8 cellular contexts compared by ENCODE assay signal in genomic region chr5:150624334-150625163, GRCh38. TPM values are rescaled to one million over a fixed set of nuclear protein-coding genes. Genes with fewer than 3 reads are reported as not detected.
DNase-seq lines count a peak whose midpoint lies in the region; ATAC-seq and TF ChIP-seq lines count a peak whose summit lies in the region.

No MANE protein-coding gene starts in this region.

- H3K4me2 ChIP-seq in mesendoderm (ENCODE audit: low read length): peak overlapping the region; percentile 70

- peak overlapping the region; percentile 73 for H3K56ac ChIP-seq in mesendoderm (ENCODE audit: low read length)

- no peaks in the 10 kb centered on the region for H3K9me3 ChIP-seq in duodenal mucosa (ENCODE audit: control insufficient read depth in 1 of 2, low read length in 2 of 2)
- no peaks in the 10 kb centered on the region for H3K9me3 ChIP-seq in thoracic aorta

- no peak overlapping the region for H4K8ac ChIP-seq in mesendoderm (ENCODE audit: low read depth, low read length)

- no peaks in the 10 kb centered on the region for H3K27me3 ChIP-seq in duodenal mucosa (ENCODE audit: control insufficient read depth in 1 of 2, insufficient read depth in 2 of 2, low read length in 2 of 2)
- H3K27me3 ChIP-seq in mesendoderm (ENCODE audit: insufficient read depth, low read length, poor library complexity): no peaks in the 10 kb centered on the region
- no peaks in the 10 kb centered on the region for H3K27me3 ChIP-seq in thoracic aorta (replicated peaks; ENCODE audit: insufficient read depth)

- H3K4me3 ChIP-seq in duodenal mucosa (ENCODE audit: low read depth in 1 of 2, low read length in 2 of 2): peak overlapping the region; percentile 71 to 82
- H3K4me3 ChIP-seq in mesendoderm (ENCODE audit: low read length): peak overlapping the region; percentile 8
- H3K4me3 ChIP-seq in thoracic aorta: peak overlapping the region; percentile 94

- no peak overlapping the region for H2BK5ac ChIP-seq in mesendoderm (ENCODE audit: low read length)

- H3K9ac ChIP-seq in duodenal mucosa (ENCODE audit: low read depth in 1 of 2, low read length in 2 of 2) (peak overlapping the region; percentile 76 to 77), mesendoderm (ENCODE audit: low read length) (peak overlapping the region; percentile 64)

- H3K4me1 ChIP-seq in duodenal mucosa (ENCODE audit: control insufficient read depth in 1 of 2, insufficient read depth in 2 of 2, low read length in 2 of 2) (peaks cover 37 to 40% of the 10 kb centered on the region in 2 donors), mesendoderm (ENCODE audit: control insufficient read depth, low read depth, low read length) (peaks cover 5% of the 10 kb centered on the region), thoracic aorta (ENCODE audit: control insufficient read depth in 1 of 2, low read depth in 2 of 2) (peaks cover 23 to 65% of the 10 kb centered on the region in 2 donors)

- H3K23ac ChIP-seq in mesendoderm (ENCODE audit: low read length): peak overlapping the region; percentile 59

- no peak overlapping the region for H2BK120ac ChIP-seq in mesendoderm (ENCODE audit: low read depth, low read length)

- H3K36me3 ChIP-seq in duodenal mucosa (ENCODE audit: control insufficient read depth in 1 of 2, insufficient read depth in 2 of 2, low read length in 2 of 2) (peaks cover 0 to 18% of the 10 kb centered on the region in 2 donors), mesendoderm (ENCODE audit: control insufficient read depth, insufficient read depth, low read length) (no peaks in the 10 kb centered on the region), thoracic aorta (no peaks in the 10 kb centered on the region)

- H3K79me1 ChIP-seq in mesendoderm (ENCODE audit: low read length): no peaks in the 10 kb centered on the region

- H3K4ac ChIP-seq in mesendoderm (ENCODE audit: low read depth, low read length): peak overlapping the region; percentile 45

- TF ChIP-seq CTCF in GM10266 (IDR thresholded peaks at IDR 0.05; ENCODE audit: control insufficient read depth, insufficient read depth, low read depth, missing control alignments) (no peak), VCaP (conservative IDR thresholded peaks at IDR 0.05) (no peak), thoracic aorta (IDR thresholded peaks at IDR 0.05) (peak; percentile 12)

- no CpG with 5 or more reads among the region's 74 CpGs for WGBS in mesendoderm (ENCODE audit: extremely low coverage, insufficient coverage, low lambda C conversion rate)

- H3K27ac ChIP-seq in VCaP: peak overlapping the region; percentile 20; the same call in 1 of the 2 replicates
- H3K27ac ChIP-seq in duodenal mucosa (ENCODE audit: low read depth, low read length): peak overlapping the region; percentile 82
- no peak overlapping the region for H3K27ac ChIP-seq in mesendoderm (ENCODE audit: low read depth, low read length)
- H3K27ac ChIP-seq in thoracic aorta: peak overlapping the region; percentile 99 to 100

- H3K18ac ChIP-seq in mesendoderm (ENCODE audit: low read length): peak overlapping the region; percentile 34

- H4K5ac ChIP-seq in mesendoderm (ENCODE audit: low read length): no peak overlapping the region

- no peak overlapping the region for H2BK15ac ChIP-seq in mesendoderm (replicated peaks; ENCODE audit: low read depth)

- peak; percentile 85 for DNase-seq in GM10266 (ENCODE audit: extremely low spot score)
- DNase-seq in mesendoderm: no peak
- DNase-seq in thoracic aorta (ENCODE audit: low spot score): no peak
- DNase-seq in SKM-1 treated with dmso at 0.1 percent for 144 hours (lab: John Stamatoyannopoulos, UW; ENCODE audit: unreplicated experiment): no peak

- ATAC-seq in HG02759 (IDR thresholded peaks at IDR 0.05; ENCODE audit: unreplicated experiment) (peak; percentile 45), thoracic aorta (ENCODE audit: insufficient number of reproducible peaks, low FRiP score, low read depth) (no peak), GM19452 (IDR thresholded peaks at IDR 0.05; ENCODE audit: unreplicated experiment) (no peak)

- no peak overlapping the region for H2AK5ac ChIP-seq in mesendoderm (ENCODE audit: low read length)

- H3K79me2 ChIP-seq in mesendoderm (ENCODE audit: control insufficient read depth, insufficient read depth, low read length): no peaks in the 10 kb centered on the region

RNA-seq across cellular contexts. Expression of gene SYNPO, which starts 15.9 kb away (rescaled TPM):
- 1.7 TPM for polyA plus RNA-seq in mesendoderm (2013, experiment 1 of 2)
- 1.6 TPM for polyA plus RNA-seq in mesendoderm (2013, experiment 2 of 2)
- total RNA-seq in thoracic aorta: 100 to 1,000 TPM; 191 to 226 TPM

RNA-seq across cellular contexts. Expression of gene MYOZ3, which starts 36.5 kb away (rescaled TPM):
- 11.8 TPM for polyA plus RNA-seq in mesendoderm (2013, experiment 1 of 2)
- polyA plus RNA-seq in mesendoderm (2013, experiment 2 of 2): 11.5 TPM
- total RNA-seq in thoracic aorta: 1 to 10 TPM in 1 of 2 donors, under 1 TPM in 1; 0.81 to 2.8 TPM

Comparison
In these comparisons a context has a peak if more than half of its experiments do, and no peak if none do; other contexts are left out.
1. H3K4me3 ChIP-seq: peak in every context shown above with its lines; median percentile 94 in thoracic aorta; 76 in duodenal mucosa; 8 in mesendoderm.